Comparison of ENCODE assay signal across 16 cellular contexts in genomic region chr6:74170118-74170517, GRCh38.
DNase-seq lines count a peak whose midpoint lies in the region; ATAC-seq and TF ChIP-seq lines count a peak whose summit lies in the region.
"Had no signal": no experiment of that assay in that cellular context is flagged by ENCODE, and none has a peak within 500 bp of the region (broad histone marks: within the 10 kb centered on the region; RNA-seq: fewer than 3 reads in every experiment).

No MANE protein-coding gene starts in this region.

- no peak overlapping the region for H3K4me3 ChIP-seq in epithelial cell of esophagus (ENCODE audit: low read length)
- H3K4me3 ChIP-seq in effector memory CD4-positive, alpha-beta T cell (ENCODE audit: insufficient read depth, low read depth, low read length, poor library complexity, severe bottlenecking) = no peak overlapping the region
- H3K4me3 ChIP-seq: breast epithelium, hepatocyte, thyroid gland had no signal

- ATAC-seq in GM21423 (IDR thresholded peaks at IDR 0.05; ENCODE audit: unreplicated experiment) = no peak

- H3K9me3 ChIP-seq in effector memory CD4-positive, alpha-beta T cell (ENCODE audit: control insufficient read depth, low read length) = no peaks in the 10 kb centered on the region
- H3K9me3 ChIP-seq: breast epithelium, thyroid gland had no signal

- no peak for TF ChIP-seq CTCF in epithelial cell of esophagus (IDR thresholded peaks at IDR 0.05; ENCODE audit: insufficient read depth, low read depth, low read length, missing control alignments)

- no peaks in the 10 kb centered on the region for H3K36me3 ChIP-seq in effector memory CD4-positive, alpha-beta T cell (ENCODE audit: control insufficient read depth, insufficient read depth, low read length)
- H3K36me3 ChIP-seq: breast epithelium, thyroid gland had no signal

- no peak overlapping the region for H3K27ac ChIP-seq in effector memory CD4-positive, alpha-beta T cell (ENCODE audit: insufficient read depth, low read length, poor library complexity, severe bottlenecking)
- H3K27ac ChIP-seq: breast epithelium, hepatocyte, thyroid gland had no signal

- no peaks in the 10 kb centered on the region for H3K4me1 ChIP-seq in effector memory CD4-positive, alpha-beta T cell (ENCODE audit: control insufficient read depth, insufficient read depth, low read length, poor library complexity, severe bottlenecking)
- H3K4me1 ChIP-seq: breast epithelium, thyroid gland had no signal

- H3K27me3 ChIP-seq in effector memory CD4-positive, alpha-beta T cell (replicated peaks; ENCODE audit: control insufficient read depth, insufficient read depth, low read length, poor library complexity, severe bottlenecking) = no peaks in the 10 kb centered on the region
- H3K27me3 ChIP-seq: breast epithelium, hepatocyte, thyroid gland had no signal

- DNase-seq in AG08395 (ENCODE audit: low spot score) = peak; percentile 47
- DNase-seq in HS-5 (ENCODE audit: low read depth) = peak; percentile 4
- DNase-seq in epithelial cell of esophagus (ENCODE audit: low read depth) = peak; percentile 71
- peak; percentile 2 for DNase-seq in myocyte (ENCODE audit: low read depth)
- no peak for DNase-seq in effector memory CD4-positive, alpha-beta T cell
- DNase-seq in iPS-NIHi11 (ENCODE audit: low spot score) = no peak
- no peak for DNase-seq in globus pallidus (ENCODE audit: low spot score)
- DNase-seq: activated CD4-positive, CD25-positive, alpha-beta regulatory T cell; dermis blood vessel endothelial cell; NCI-H1436 treated with DMSO at 0.1 percent for 48 hours; NCI-H2171 treated with DMSO at 0.1 percent for 48 hours; NCI-H774; thyroid gland had no signal

Comparison
In these comparisons a context has a peak if more than half of its experiments do, and no peak if none do; other contexts are left out.
1. DNase-seq: peak in AG08395 (single experiment), HS-5 (single experiment), epithelial cell of esophagus (single experiment) and myocyte (single experiment); none in effector memory CD4-positive, alpha-beta T cell (0 of 3), iPS-NIHi11 (single experiment) and globus pallidus (single experiment).